ENCODE assay signal across 1 cellular context in the genomic region with DNA sequence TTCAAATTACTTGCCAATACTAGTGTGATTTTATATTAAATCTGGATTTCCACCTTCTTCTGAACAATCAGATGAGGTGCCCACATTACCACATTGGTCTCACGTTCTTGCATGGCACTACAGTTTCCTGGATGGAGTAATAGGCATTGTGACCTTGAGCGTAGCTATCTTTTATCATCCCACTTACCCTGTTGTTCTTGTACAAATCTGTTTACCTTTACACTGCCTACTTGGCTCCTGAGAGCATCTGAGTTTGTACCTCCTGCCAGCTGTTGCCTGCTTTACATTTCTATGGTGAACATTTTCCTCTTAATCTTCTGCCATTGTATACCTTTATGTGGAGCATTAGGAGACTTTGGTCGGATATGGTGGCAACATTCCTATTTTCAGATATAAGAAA.
TF ChIP-seq lines count a peak whose summit lies in the region.

No MANE protein-coding gene starts in this region.

TF ChIP-seq in GM23338, 12 proteins besides CTCF, POLR2A, EP300 and RAD21 (continued from another document):
- TF ChIP-seq, protein P1, sequence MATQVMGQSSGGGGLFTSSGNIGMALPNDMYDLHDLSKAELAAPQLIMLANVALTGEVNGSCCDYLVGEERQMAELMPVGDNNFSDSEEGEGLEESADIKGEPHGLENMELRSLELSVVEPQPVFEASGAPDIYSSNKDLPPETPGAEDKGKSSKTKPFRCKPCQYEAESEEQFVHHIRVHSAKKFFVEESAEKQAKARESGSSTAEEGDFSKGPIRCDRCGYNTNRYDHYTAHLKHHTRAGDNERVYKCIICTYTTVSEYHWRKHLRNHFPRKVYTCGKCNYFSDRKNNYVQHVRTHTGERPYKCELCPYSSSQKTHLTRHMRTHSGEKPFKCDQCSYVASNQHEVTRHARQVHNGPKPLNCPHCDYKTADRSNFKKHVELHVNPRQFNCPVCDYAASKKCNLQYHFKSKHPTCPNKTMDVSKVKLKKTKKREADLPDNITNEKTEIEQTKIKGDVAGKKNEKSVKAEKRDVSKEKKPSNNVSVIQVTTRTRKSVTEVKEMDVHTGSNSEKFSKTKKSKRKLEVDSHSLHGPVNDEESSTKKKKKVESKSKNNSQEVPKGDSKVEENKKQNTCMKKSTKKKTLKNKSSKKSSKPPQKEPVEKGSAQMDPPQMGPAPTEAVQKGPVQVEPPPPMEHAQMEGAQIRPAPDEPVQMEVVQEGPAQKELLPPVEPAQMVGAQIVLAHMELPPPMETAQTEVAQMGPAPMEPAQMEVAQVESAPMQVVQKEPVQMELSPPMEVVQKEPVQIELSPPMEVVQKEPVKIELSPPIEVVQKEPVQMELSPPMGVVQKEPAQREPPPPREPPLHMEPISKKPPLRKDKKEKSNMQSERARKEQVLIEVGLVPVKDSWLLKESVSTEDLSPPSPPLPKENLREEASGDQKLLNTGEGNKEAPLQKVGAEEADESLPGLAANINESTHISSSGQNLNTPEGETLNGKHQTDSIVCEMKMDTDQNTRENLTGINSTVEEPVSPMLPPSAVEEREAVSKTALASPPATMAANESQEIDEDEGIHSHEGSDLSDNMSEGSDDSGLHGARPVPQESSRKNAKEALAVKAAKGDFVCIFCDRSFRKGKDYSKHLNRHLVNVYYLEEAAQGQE (IDR thresholded peaks at IDR 0.05; ENCODE audit: unreplicated experiment): no peak
- TF ChIP-seq, protein P2, sequence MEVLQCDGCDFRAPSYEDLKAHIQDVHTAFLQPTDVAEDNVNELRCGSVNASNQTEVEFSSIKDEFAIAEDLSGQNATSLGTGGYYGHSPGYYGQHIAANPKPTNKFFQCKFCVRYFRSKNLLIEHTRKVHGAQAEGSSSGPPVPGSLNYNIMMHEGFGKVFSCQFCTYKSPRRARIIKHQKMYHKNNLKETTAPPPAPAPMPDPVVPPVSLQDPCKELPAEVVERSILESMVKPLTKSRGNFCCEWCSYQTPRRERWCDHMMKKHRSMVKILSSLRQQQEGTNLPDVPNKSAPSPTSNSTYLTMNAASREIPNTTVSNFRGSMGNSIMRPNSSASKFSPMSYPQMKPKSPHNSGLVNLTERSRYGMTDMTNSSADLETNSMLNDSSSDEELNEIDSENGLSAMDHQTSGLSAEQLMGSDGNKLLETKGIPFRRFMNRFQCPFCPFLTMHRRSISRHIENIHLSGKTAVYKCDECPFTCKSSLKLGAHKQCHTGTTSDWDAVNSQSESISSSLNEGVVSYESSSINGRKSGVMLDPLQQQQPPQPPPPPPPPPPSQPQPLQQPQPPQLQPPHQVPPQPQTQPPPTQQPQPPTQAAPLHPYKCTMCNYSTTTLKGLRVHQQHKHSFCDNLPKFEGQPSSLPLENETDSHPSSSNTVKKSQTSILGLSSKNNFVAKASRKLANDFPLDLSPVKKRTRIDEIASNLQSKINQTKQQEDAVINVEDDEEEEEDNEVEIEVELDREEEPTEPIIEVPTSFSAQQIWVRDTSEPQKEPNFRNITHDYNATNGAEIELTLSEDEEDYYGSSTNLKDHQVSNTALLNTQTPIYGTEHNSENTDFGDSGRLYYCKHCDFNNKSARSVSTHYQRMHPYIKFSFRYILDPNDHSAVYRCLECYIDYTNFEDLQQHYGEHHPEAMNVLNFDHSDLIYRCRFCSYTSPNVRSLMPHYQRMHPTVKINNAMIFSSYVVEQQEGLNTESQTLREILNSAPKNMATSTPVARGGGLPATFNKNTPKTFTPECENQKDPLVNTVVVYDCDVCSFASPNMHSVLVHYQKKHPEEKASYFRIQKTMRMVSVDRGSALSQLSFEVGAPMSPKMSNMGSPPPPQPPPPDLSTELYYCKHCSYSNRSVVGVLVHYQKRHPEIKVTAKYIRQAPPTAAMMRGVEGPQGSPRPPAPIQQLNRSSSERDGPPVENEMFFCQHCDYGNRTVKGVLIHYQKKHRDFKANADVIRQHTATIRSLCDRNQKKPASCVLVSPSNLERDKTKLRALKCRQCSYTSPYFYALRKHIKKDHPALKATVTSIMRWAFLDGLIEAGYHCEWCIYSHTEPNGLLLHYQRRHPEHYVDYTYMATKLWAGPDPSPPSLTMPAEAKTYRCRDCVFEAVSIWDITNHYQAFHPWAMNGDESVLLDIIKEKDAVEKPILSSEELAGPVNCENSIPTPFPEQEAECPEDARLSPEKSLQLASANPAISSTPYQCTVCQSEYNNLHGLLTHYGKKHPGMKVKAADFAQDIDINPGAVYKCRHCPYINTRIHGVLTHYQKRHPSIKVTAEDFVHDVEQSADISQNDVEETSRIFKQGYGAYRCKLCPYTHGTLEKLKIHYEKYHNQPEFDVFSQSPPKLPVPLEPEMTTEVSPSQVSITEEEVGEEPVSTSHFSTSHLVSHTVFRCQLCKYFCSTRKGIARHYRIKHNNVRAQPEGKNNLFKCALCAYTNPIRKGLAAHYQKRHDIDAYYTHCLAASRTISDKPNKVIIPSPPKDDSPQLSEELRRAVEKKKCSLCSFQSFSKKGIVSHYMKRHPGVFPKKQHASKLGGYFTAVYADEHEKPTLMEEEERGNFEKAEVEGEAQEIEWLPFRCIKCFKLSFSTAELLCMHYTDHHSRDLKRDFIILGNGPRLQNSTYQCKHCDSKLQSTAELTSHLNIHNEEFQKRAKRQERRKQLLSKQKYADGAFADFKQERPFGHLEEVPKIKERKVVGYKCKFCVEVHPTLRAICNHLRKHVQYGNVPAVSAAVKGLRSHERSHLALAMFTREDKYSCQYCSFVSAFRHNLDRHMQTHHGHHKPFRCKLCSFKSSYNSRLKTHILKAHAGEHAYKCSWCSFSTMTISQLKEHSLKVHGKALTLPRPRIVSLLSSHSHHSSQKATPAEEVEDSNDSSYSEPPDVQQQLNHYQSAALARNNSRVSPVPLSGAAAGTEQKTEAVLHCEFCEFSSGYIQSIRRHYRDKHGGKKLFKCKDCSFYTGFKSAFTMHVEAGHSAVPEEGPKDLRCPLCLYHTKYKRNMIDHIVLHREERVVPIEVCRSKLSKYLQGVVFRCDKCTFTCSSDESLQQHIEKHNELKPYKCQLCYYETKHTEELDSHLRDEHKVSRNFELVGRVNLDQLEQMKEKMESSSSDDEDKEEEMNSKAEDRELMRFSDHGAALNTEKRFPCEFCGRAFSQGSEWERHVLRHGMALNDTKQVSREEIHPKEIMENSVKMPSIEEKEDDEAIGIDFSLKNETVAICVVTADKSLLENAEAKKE (CRISPR knock-in tag; IDR thresholded peaks at IDR 0.05): no peak
- TF ChIP-seq ZNF114 (CRISPR knock-in tag; IDR thresholded peaks at IDR 0.05): no peak
- TF ChIP-seq CREB1 (CRISPR knock-in tag; IDR thresholded peaks at IDR 0.05; ENCODE audit: low read depth): no peak
- TF ChIP-seq, protein P3, sequence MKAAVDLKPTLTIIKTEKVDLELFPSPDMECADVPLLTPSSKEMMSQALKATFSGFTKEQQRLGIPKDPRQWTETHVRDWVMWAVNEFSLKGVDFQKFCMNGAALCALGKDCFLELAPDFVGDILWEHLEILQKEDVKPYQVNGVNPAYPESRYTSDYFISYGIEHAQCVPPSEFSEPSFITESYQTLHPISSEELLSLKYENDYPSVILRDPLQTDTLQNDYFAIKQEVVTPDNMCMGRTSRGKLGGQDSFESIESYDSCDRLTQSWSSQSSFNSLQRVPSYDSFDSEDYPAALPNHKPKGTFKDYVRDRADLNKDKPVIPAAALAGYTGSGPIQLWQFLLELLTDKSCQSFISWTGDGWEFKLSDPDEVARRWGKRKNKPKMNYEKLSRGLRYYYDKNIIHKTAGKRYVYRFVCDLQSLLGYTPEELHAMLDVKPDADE (IDR thresholded peaks at IDR 0.05): no peak
